Comparison of ENCODE assay signal across 1 cellular context in genomic region chr7:26199301-26200112, GRCh38.
TF ChIP-seq lines count a peak whose summit lies in the region.

No MANE protein-coding gene starts in this region.

TF ChIP-seq in K562, 482 proteins besides CTCF, POLR2A, EP300 and RAD21 (continued from another document and continues in another):
- TF ChIP-seq MLLT1 (IDR thresholded peaks at IDR 0.05) (peak; percentile 1 to 66; a peak in 3 of 4 replicates), NCOR1 (IDR thresholded peaks at IDR 0.05) (peak; percentile 34; the same call in 1 of the 2 replicates), HNRNPUL1 (IDR thresholded peaks at IDR 0.05; ENCODE audit: low read length) (peak; percentile 13; the same call in 1 of the 2 replicates), ZNF740 (CRISPR knock-in tag; IDR thresholded peaks at IDR 0.05) (peak; percentile 79), ZNF740 (tag; IDR thresholded peaks at IDR 0.05) (peak in 1 of 2 experiments; percentile 82; a peak in 2 of 4 replicates), CXXC5 (CRISPR knock-in tag; IDR thresholded peaks at IDR 0.05) (peak; percentile 40), TBL1XR1 (IDR thresholded peaks at IDR 0.05; ENCODE audit: low read length in 2 of 2) (peak; percentile 30 to 46; a peak in 3 of 4 replicates), POLR2H (tag; IDR thresholded peaks at IDR 0.05; ENCODE audit: low read depth) (peak; percentile 6; the same call in 1 of the 2 replicates), ARID4B (CRISPR knock-in tag; IDR thresholded peaks at IDR 0.05) (peak; percentile 53; the same call in 1 of the 2 replicates), FUS (optimal IDR thresholded peaks at IDR 0.05; ENCODE audit: low read depth, low read length) (peak; percentile 22), NR2C1 (IDR thresholded peaks at IDR 0.05) (no peak; the same call in 1 of the 2 replicates), NR2C1 (tag; IDR thresholded peaks at IDR 0.05) (no peak), PCBP2 (IDR thresholded peaks at IDR 0.05; ENCODE audit: low read depth, low read length, poor library complexity, severe bottlenecking) (peak; percentile 61), ZMIZ1 (IDR thresholded peaks at IDR 0.05; ENCODE audit: low read depth in 2 of 2, low read length in 2 of 2) (0 out of 4 replicates have a peak, but pooled peaks of 1 of the 2 experiments have one; percentile 12), NRF1 (conservative IDR thresholded peaks at IDR 0.05 in 1 of 2, IDR thresholded peaks at IDR 0.05 in 1 of 2) (peak; percentile 33 to 37; a peak in 3 of 4 replicates), FOXM1 (IDR thresholded peaks at IDR 0.05; ENCODE audit: low read depth) (peak; percentile 25; the same call in 1 of the 2 replicates), FOXM1 (CRISPR knock-in tag; IDR thresholded peaks at IDR 0.05; ENCODE audit: low read depth) (no peak), ATF2 (CRISPR knock-in tag; IDR thresholded peaks at IDR 0.05) (no peak), ASH1L (IDR thresholded peaks at IDR 0.05; ENCODE audit: borderline replicate concordance, low read depth, partially characterized antibody) (peak; percentile 21), POLR2G (IDR thresholded peaks at IDR 0.05; ENCODE audit: low read depth, low read length) (0 out of 2 replicates have a peak, but pooled peaks have one; percentile 21), HCFC1 (IDR thresholded peaks at IDR 0.05; ENCODE audit: low read depth, low read length) (0 out of 2 replicates have a peak, but pooled peaks have one; percentile 16), TAF15 (IDR thresholded peaks at IDR 0.05; ENCODE audit: low read depth, low read length) (no peak), RBM22 (IDR thresholded peaks at IDR 0.05; ENCODE audit: low read depth, low read length, poor library complexity, severe bottlenecking) (peak; percentile 91), VEZF1 (CRISPR knock-in tag; IDR thresholded peaks at IDR 0.05) (peak; percentile 93), PRDM10 (IDR thresholded peaks at IDR 0.05; ENCODE audit: partially characterized antibody) (peak; percentile 21), MYBL2 (IDR thresholded peaks at IDR 0.05; ENCODE audit: low read depth) (peak; percentile 29; the same call in 1 of the 2 replicates), MYBL2 (CRISPR knock-in tag; IDR thresholded peaks at IDR 0.05; ENCODE audit: borderline replicate concordance) (no peak), ZNF12 (CRISPR knock-in tag; IDR thresholded peaks at IDR 0.05) (peak; percentile 2; the same call in 1 of the 2 replicates), ZBTB9 (CRISPR knock-in tag; IDR thresholded peaks at IDR 0.05) (no peak; the same call in 1 of the 2 replicates), RBBP5 (IDR thresholded peaks at IDR 0.05; ENCODE audit: borderline replicate concordance, insufficient read depth, low read length, poor library complexity, severe bottlenecking) (peak; percentile 13), SFPQ (IDR thresholded peaks at IDR 0.05; ENCODE audit: low read depth, low read length) (0 out of 2 replicates have a peak, but pooled peaks have one; percentile 21), ZKSCAN8 (CRISPR knock-in tag; IDR thresholded peaks at IDR 0.05) (0 out of 2 replicates have a peak, but pooled peaks have one; percentile 59), KAT8 (IDR thresholded peaks at IDR 0.05; ENCODE audit: low read depth) (peak; percentile 95; the same call in 1 of the 2 replicates), POLR2AphosphoS2 (IDR thresholded peaks at IDR 0.05; ENCODE audit: low read length) (0 out of 2 replicates have a peak, but pooled peaks have one; percentile 30), LARP7 (IDR thresholded peaks at IDR 0.05) (0 out of 2 replicates have a peak, but pooled peaks have one; percentile 58), U2AF1 (optimal IDR thresholded peaks at IDR 0.05; ENCODE audit: low read depth, low read length) (peak; percentile 91)
